In the genomic region with DNA sequence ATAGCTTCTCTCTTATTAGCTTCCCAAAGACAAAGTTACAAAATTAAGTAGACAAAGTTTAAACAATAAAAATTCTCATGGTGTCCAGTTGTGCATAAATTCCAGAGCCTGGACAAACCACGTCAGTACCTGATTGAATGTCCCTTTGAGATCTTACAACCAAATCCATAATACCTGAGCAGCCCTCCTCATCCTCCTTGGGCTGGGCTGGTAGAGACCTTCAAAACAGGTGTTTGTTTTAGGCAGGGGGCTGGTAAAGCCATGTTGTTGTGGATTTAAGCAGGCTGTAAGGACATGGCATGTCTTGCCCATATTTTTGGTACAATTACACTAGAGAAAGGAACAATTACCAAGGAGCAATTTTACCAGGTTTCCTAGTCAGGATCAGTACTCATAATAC, we compare ENCODE assay signal across 16 cellular contexts. TPM values are rescaled to one million over a fixed set of nuclear protein-coding genes. Genes with fewer than 3 reads are reported as not detected.
DNase-seq lines count a peak whose midpoint lies in the region; ATAC-seq and TF ChIP-seq lines count a peak whose summit lies in the region.
"Had no signal": no experiment of that assay in that cellular context is flagged by ENCODE, and none has a peak within 500 bp of the region (broad histone marks: within the 10 kb centered on the region; RNA-seq: fewer than 3 reads in every experiment).

No MANE protein-coding gene starts in this region.

- no peak overlapping the region for H2BK5ac ChIP-seq in mesendoderm (ENCODE audit: low read length)

- no peak for TF ChIP-seq CTCF in natural killer cell (IDR thresholded peaks at IDR 0.05)

- H3K4me3 Mint-ChIP-seq in activated naive CD8-positive, alpha-beta T cell treated with anti-CD3 and anti-CD28 coated beads, Interleukin-2, amount 10 ng/mL, durations not matched to agents 7 days and 5 days, result peak overlapping the region; percentile 100
- H3K4me3 Mint-ChIP-seq in natural killer cell, result peak overlapping the region; percentile 92

- H2BK120ac ChIP-seq in mesendoderm (ENCODE audit: low read depth, low read length), result no peak overlapping the region

- H3K36me3 ChIP-seq in BLaER1 treated with 17β-estradiol and CSF1 and Interleukin-3, amounts not matched to agents 10 nM and 100 nM, result peaks cover 20 to 42% (median 30%) of the 10 kb centered on the region in 11 experiments
- no peaks in the 10 kb centered on the region for H3K36me3 ChIP-seq in mesendoderm (ENCODE audit: control insufficient read depth, insufficient read depth, low read length)
- H3K36me3 ChIP-seq: gastrocnemius medialis had no signal

- peak overlapping the region; percentile 67 to 93 (median 84) for H3K4me2 ChIP-seq in BLaER1 treated with 17β-estradiol and CSF1 and Interleukin-3, amounts not matched to agents 10 nM and 100 nM
- no peak overlapping the region for H3K4me2 ChIP-seq in mesendoderm (ENCODE audit: low read length)

- peaks cover 0 to 41% (median 0%) of the 10 kb centered on the region in 11 experiments; a peak in 9 of 22 replicates for H4K20me1 ChIP-seq in BLaER1 treated with 17β-estradiol and CSF1 and Interleukin-3, amounts not matched to agents 10 nM and 100 nM

- peak overlapping the region in 3 of 10 experiments; percentile 81 to 92 (median 86); a peak in 1 of 20 replicates for H3K4me3 ChIP-seq in BLaER1 treated with 17β-estradiol and CSF1 and Interleukin-3, amounts not matched to agents 10 nM and 100 nM
- H3K4me3 ChIP-seq in GM08714 (ENCODE audit: low read length) (peak overlapping the region; percentile 87; the same call in 1 of the 2 replicates), mesendoderm (ENCODE audit: low read length) (no peak overlapping the region)

- no peak overlapping the region for H3K56ac ChIP-seq in mesendoderm (ENCODE audit: low read length)

- H3K18ac ChIP-seq in mesendoderm (ENCODE audit: low read length), result no peak overlapping the region

- no peak overlapping the region for H2AK5ac ChIP-seq in mesendoderm (ENCODE audit: low read length)

- H3K27ac ChIP-seq in BLaER1 treated with 17β-estradiol and CSF1 and Interleukin-3, amounts not matched to agents 10 nM and 100 nM, result no peak overlapping the region
- H3K27ac ChIP-seq in mesendoderm (ENCODE audit: low read depth, low read length), result no peak overlapping the region
- H3K27ac ChIP-seq: HL-60, SJSA1 had no signal

- H3K79me2 ChIP-seq in mesendoderm (ENCODE audit: control insufficient read depth, insufficient read depth, low read length), result no peaks in the 10 kb centered on the region

- intact Hi-C loops in natural killer cell (cut with micrococcal nuclease), result loop anchor here (10.0 kb wide), 1 partner anchor 288 kb away; a partner anchor contains a TSS

- H3K27me3 Mint-ChIP-seq in activated naive CD8-positive, alpha-beta T cell treated with anti-CD3 and anti-CD28 coated beads, Interleukin-2, amount 10 ng/mL, durations not matched to agents 7 days and 5 days, result no peaks in the 10 kb centered on the region
- H3K27me3 Mint-ChIP-seq in natural killer cell (ENCODE audit: low read depth in 2 of 2), result no peaks in the 10 kb centered on the region

- peak overlapping the region; percentile 98 for H3K27ac Mint-ChIP-seq in activated naive CD8-positive, alpha-beta T cell treated with anti-CD3 and anti-CD28 coated beads, Interleukin-2, amount 10 ng/mL, durations not matched to agents 7 days and 5 days
- peak overlapping the region; percentile 90 to 95 for H3K27ac Mint-ChIP-seq in natural killer cell

- H3K9me3 Mint-ChIP-seq in activated naive CD8-positive, alpha-beta T cell treated with anti-CD3 and anti-CD28 coated beads, Interleukin-2, amount 10 ng/mL, durations not matched to agents 7 days and 5 days, result peaks cover 6% of the 10 kb centered on the region
- no peaks in the 10 kb centered on the region for H3K9me3 Mint-ChIP-seq in natural killer cell

- no peaks in the 10 kb centered on the region for H3K79me1 ChIP-seq in mesendoderm (ENCODE audit: low read length)

- ATAC-seq in activated naive CD8-positive, alpha-beta T cell treated with anti-CD3 and anti-CD28 coated beads, Interleukin-2, amount 10 ng/mL, durations not matched to agents 7 days and 5 days (ENCODE audit: low read depth), result no peak
- ATAC-seq in natural killer cell, result no peak
- no peak for ATAC-seq in GM19023 (IDR thresholded peaks at IDR 0.05; ENCODE audit: unreplicated experiment)
- ATAC-seq: gastrocnemius medialis had no signal

- POLR2A ChIA-PET in activated naive CD8-positive, alpha-beta T cell treated with anti-CD3 and anti-CD28 coated beads, Interleukin-2, amount 10 ng/mL, durations not matched to agents 7 days and 5 days (lab: Charles Lee), result interaction anchor here (1.0 to 6.9 kb wide), 3 partner anchors 24 to 284 kb away, joined by 3 to 170 read pairs (median 4); a partner anchor contains a TSS

- no peak overlapping the region for H2BK15ac ChIP-seq in mesendoderm (replicated peaks; ENCODE audit: low read depth)

- H3K4me1 Mint-ChIP-seq in activated naive CD8-positive, alpha-beta T cell treated with anti-CD3 and anti-CD28 coated beads, Interleukin-2, amount 10 ng/mL, durations not matched to agents 7 days and 5 days, result peaks cover 50% of the 10 kb centered on the region
- peaks cover 44 to 48% of the 10 kb centered on the region in 2 donors for H3K4me1 Mint-ChIP-seq in natural killer cell

- H3K23ac ChIP-seq in mesendoderm (ENCODE audit: low read length), result no peak overlapping the region

- no CpG with 5 or more reads among the region's 1 CpG for WGBS in mesendoderm (ENCODE audit: extremely low coverage, insufficient coverage, low lambda C conversion rate)

- H3K9me3 ChIP-seq in BLaER1 treated with 17β-estradiol and CSF1 and Interleukin-3, amounts not matched to agents 10 nM and 100 nM (replicated peaks in 1 of 11), result peaks cover 6 to 12% (median 11%) of the 10 kb centered on the region in 11 experiments
- H3K9me3 ChIP-seq: gastrocnemius medialis, SJSA1 had no signal

- no peak overlapping the region for H4K5ac ChIP-seq in mesendoderm (ENCODE audit: low read length)

- H3K4me1 ChIP-seq in BLaER1 treated with 17β-estradiol and CSF1 and Interleukin-3, amounts not matched to agents 10 nM and 100 nM, result peaks cover 40 to 56% (median 52%) of the 10 kb centered on the region in 10 experiments
- no peaks in the 10 kb centered on the region for H3K4me1 ChIP-seq in mesendoderm (ENCODE audit: control insufficient read depth, low read depth, low read length)

- no peak overlapping the region for H4K8ac ChIP-seq in mesendoderm (ENCODE audit: low read depth, low read length)

- H3K9ac ChIP-seq in BLaER1 treated with 17β-estradiol and CSF1 and Interleukin-3, amounts not matched to agents 10 nM and 100 nM, result 0 out of 22 replicates have a peak overlapping the region, but pooled peaks of 1 of the 11 experiments have one; percentile 93
- no peak overlapping the region for H3K9ac ChIP-seq in mesendoderm (ENCODE audit: low read length)

- peaks cover 44% of the 10 kb centered on the region for H3K36me3 Mint-ChIP-seq in activated naive CD8-positive, alpha-beta T cell treated with anti-CD3 and anti-CD28 coated beads, Interleukin-2, amount 10 ng/mL, durations not matched to agents 7 days and 5 days
- no peaks in the 10 kb centered on the region for H3K36me3 Mint-ChIP-seq in natural killer cell

- H3K4ac ChIP-seq in mesendoderm (ENCODE audit: low read depth, low read length), result no peak overlapping the region

- DNase-seq in activated naive CD8-positive, alpha-beta T cell treated with anti-CD3 and anti-CD28 coated beads, Interleukin-2, amount 10 ng/mL, durations not matched to agents 7 days and 5 days, result no peak
- DNase-seq in natural killer cell (no peak), mesenteric fat pad (ENCODE audit: low spot score) (no peak), mesendoderm (no peak), RKO (ENCODE audit: low spot score) (no peak)
- DNase-seq: effector memory CD4-positive, alpha-beta T cell; gastrocnemius medialis; GDM1; GOT3; NCI-H2171 treated with DMSO at 0.1 percent for 48 hours had no signal

- H3K27me3 ChIP-seq in BLaER1 treated with 17β-estradiol and CSF1 and Interleukin-3, amounts not matched to agents 10 nM and 100 nM, result no peaks in the 10 kb centered on the region
- no peaks in the 10 kb centered on the region for H3K27me3 ChIP-seq in mesendoderm (ENCODE audit: insufficient read depth, low read length, poor library complexity)
- H3K27me3 ChIP-seq: gastrocnemius medialis, SJSA1 had no signal

RNA-seq across cellular contexts. Expression of a gene that starts 2.1 kb away (rescaled TPM):
- 10 to 100 TPM; 30.7 to 32.2 TPM for total RNA-seq in activated naive CD8-positive, alpha-beta T cell treated with anti-CD3 and anti-CD28 coated beads, Interleukin-2, amount 10 ng/mL, durations not matched to agents 7 days and 5 days
- total RNA-seq in natural killer cell, result 10 to 100 TPM; 17.7 to 23.6 (median 20.4) TPM
- 18.3 TPM for total RNA-seq in mesenteric fat pad
- 4.0 TPM for polyA plus RNA-seq in mesendoderm (2013, experiment 1 of 2)
- 4.0 TPM for polyA plus RNA-seq in mesendoderm (2013, experiment 2 of 2)

RNA-seq across cellular contexts. Expression of a gene that starts 24.0 kb away (rescaled TPM):
- total RNA-seq in activated naive CD8-positive, alpha-beta T cell treated with anti-CD3 and anti-CD28 coated beads, Interleukin-2, amount 10 ng/mL, durations not matched to agents 7 days and 5 days, result 10 to 100 TPM; 45.7 to 48.4 TPM
- 1 to 10 TPM; 1.0 to 4.9 (median 2.7) TPM for total RNA-seq in natural killer cell
- total RNA-seq in mesenteric fat pad, result 14.5 TPM
- polyA plus RNA-seq in mesendoderm (2013, experiment 1 of 2), result 2.2 TPM
- 2.2 TPM for polyA plus RNA-seq in mesendoderm (2013, experiment 2 of 2)

RNA-seq across cellular contexts. Expression of a gene that starts 38.6 kb away (rescaled TPM):
- not detected for total RNA-seq in activated naive CD8-positive, alpha-beta T cell treated with anti-CD3 and anti-CD28 coated beads, Interleukin-2, amount 10 ng/mL, durations not matched to agents 7 days and 5 days
- total RNA-seq in natural killer cell, result not detected
- not detected for total RNA-seq in mesenteric fat pad
- polyA plus RNA-seq in mesendoderm (2013, experiment 1 of 2), result not detected
- polyA plus RNA-seq in mesendoderm (2013, experiment 2 of 2), result 0.03 TPM
- total RNA-seq: gastrocnemius medialis, SJSA1 had no signal
- polyA plus RNA-seq: keratinocyte had no signal
